ENCODE assay signal across 16 cellular contexts in genomic region chr1:205698921-205699320, GRCh38. TPM values are rescaled to one million over a fixed set of nuclear protein-coding genes. Genes with fewer than 3 reads are reported as not detected.
DNase-seq lines count a peak whose midpoint lies in the region; ATAC-seq and TF ChIP-seq lines count a peak whose summit lies in the region.
"Had no signal": no experiment of that assay in that cellular context is flagged by ENCODE, and none has a peak within 500 bp of the region (broad histone marks: within the 10 kb centered on the region; RNA-seq: fewer than 3 reads in every experiment).

No MANE protein-coding gene starts in this region.

- H3K27ac ChIP-seq in prostate gland, result peak overlapping the region; percentile 61 to 76
- H3K27ac ChIP-seq in substantia nigra (ENCODE audit: low read depth, low read length, poor library complexity, severe bottlenecking), result no peak overlapping the region
- H3K27ac ChIP-seq: A549 had no signal

- H3K27me3 Mint-ChIP-seq in Calu3 (ENCODE audit: unreplicated experiment), result no peaks in the 10 kb centered on the region

- no peak overlapping the region for H3K4me3 Mint-ChIP-seq in Calu3 (ENCODE audit: low read depth, unreplicated experiment)
- H3K4me3 Mint-ChIP-seq: CD14-positive monocyte; CD4-positive, alpha-beta memory T cell had no signal

- peak; percentile 29 for ATAC-seq in left colon
- no peak for ATAC-seq in esophagus mucosa
- ATAC-seq: A549, K562 had no signal

- H3K4me1 ChIP-seq in prostate gland (replicated peaks), result peaks cover 28% of the 10 kb centered on the region
- H3K4me1 ChIP-seq: A549 had no signal

- no peaks in the 10 kb centered on the region for H3K4me1 Mint-ChIP-seq in Calu3 (ENCODE audit: low read depth, unreplicated experiment)
- H3K4me1 Mint-ChIP-seq: CD4-positive, alpha-beta memory T cell had no signal

- H3K9me3 ChIP-seq in prostate gland, result no peaks in the 10 kb centered on the region
- H3K9me3 ChIP-seq: A549 had no signal

- CTCF ChIA-PET in Calu3 (lab: Charles Lee), result no interaction called here

- H3K36me3 Mint-ChIP-seq in Calu3 (ENCODE audit: insufficient read depth, unreplicated experiment), result peaks cover 42% of the 10 kb centered on the region

- peak overlapping the region; percentile 25 for H3K27ac Mint-ChIP-seq in Calu3 (ENCODE audit: unreplicated experiment)
- H3K27ac Mint-ChIP-seq: CD14-positive monocyte had no signal

- no TSS peak for BruUV-seq in Calu3 (replicated peaks; lab: Mats Ljungman, UMichigan)

- H3K4me3 ChIP-seq in prostate gland, result no peak overlapping the region
- H3K4me3 ChIP-seq: A549, K562 had no signal

- TF ChIP-seq POLR2A in prostate gland (IDR thresholded peaks at IDR 0.05), result no peak

- no peaks in the 10 kb centered on the region for H3K36me3 ChIP-seq in prostate gland

- DNase-seq in Calu3, result no peak
- peak; percentile 32 for DNase-seq in cerebellum (ENCODE audit: low spot score)
- no peak for DNase-seq in left colon
- DNase-seq in prostate gland (ENCODE audit: low spot score), result peak; percentile 71
- DNase-seq in substantia nigra (lab: John Stamatoyannopoulos, UW), result no peak
- no peak for DNase-seq in NCI-H524 (lab: John Stamatoyannopoulos, UW)
- DNase-seq: AML-193; CD4-positive, alpha-beta memory T cell; DMS79 treated with DMSO at 0.1 percent for 48 hours; GF-D8; HCEC 1CT; IMR-90 had no signal

- TF ChIP-seq CTCF in Calu3 (IDR thresholded peaks at IDR 0.05; ENCODE audit: unreplicated experiment) (no peak), prostate gland (IDR thresholded peaks at IDR 0.05) (no peak)

- H3K27me3 ChIP-seq in prostate gland (replicated peaks; ENCODE audit: insufficient read depth), result no peaks in the 10 kb centered on the region

- intact Hi-C loops in Calu3 (cut with micrococcal nuclease; ENCODE audit: unreplicated experiment) (no loop called here), left colon (cut with DNase I, micrococcal nuclease) (no loop called here), prostate gland (cut with DNase I) (no loop called here)

- 58% methylated on average over 4 of the region's 4 CpGs for WGBS in prostate gland

- H3K9me3 Mint-ChIP-seq in Calu3 (ENCODE audit: low read depth, unreplicated experiment), result no peaks in the 10 kb centered on the region
- H3K9me3 Mint-ChIP-seq: CD4-positive, alpha-beta memory T cell had no signal

RNA-seq across cellular contexts. Expression of gene SLC45A3, which starts 18.6 kb away (rescaled TPM):
- total RNA-seq in Calu3 (2022) (27.5 and 29.1 TPM in 2 replicates), cerebellum (1.3 TPM), left colon (10 to 100 TPM; 19.5 to 30.8 TPM), prostate gland (1,000 to 10,000 TPM in 1 of 2 donors, 100 to 1,000 TPM in 1; 505 to 1,326 TPM), esophagus mucosa (1.2 TPM)

RNA-seq across cellular contexts. Expression of gene NUCKS1, which starts 51.1 kb away (rescaled TPM):
- total RNA-seq in Calu3 (2022), result 242 and 276 TPM in 2 replicates
- 189 TPM for total RNA-seq in cerebellum
- 10 to 100 TPM; 74.6 to 78.1 TPM for total RNA-seq in left colon
- 100 to 1,000 TPM; 102 to 111 TPM for total RNA-seq in prostate gland
- 99.3 TPM for total RNA-seq in esophagus mucosa

Comparison
In these comparisons a context has a peak if more than half of its experiments do, and no peak if none do; other contexts are left out.
1. DNase-seq: peak in cerebellum (single experiment) and prostate gland (single experiment); none in Calu3 (single experiment), left colon (0 of 2), substantia nigra (0 of 49) and NCI-H524 (0 of 2).
2. RNA of gene SLC45A3, which starts 18.6 kb away (total RNA-seq): 505 to 1,326 TPM in prostate gland; 19.5 to 30.8 TPM in left colon, 27.5 to 29.1 TPM in Calu3, 1.3 TPM in cerebellum (single experiment) and 1.2 TPM in esophagus mucosa (single experiment); every median in the first group is over 10 times any median in the second.